In genomic region chr21:24290151-24290833, GRCh38 we compare ENCODE assay signal across 12 cellular contexts.
DNase-seq lines count a peak whose midpoint lies in the region; ATAC-seq lines count a peak whose summit lies in the region.
"Had no signal": no experiment of that assay in that cellular context is flagged by ENCODE, and none has a peak within 500 bp of the region (broad histone marks: within the 10 kb centered on the region; RNA-seq: fewer than 3 reads in every experiment).

No MANE protein-coding gene starts in this region.

- no peak overlapping the region for H3K9ac ChIP-seq in mesendoderm (ENCODE audit: low read length)

- no peak overlapping the region for H2AK5ac ChIP-seq in mesendoderm (ENCODE audit: low read length)

- no peak overlapping the region for H3K4me2 ChIP-seq in mesendoderm (ENCODE audit: low read length)

- peak overlapping the region; percentile 69 for H3K4me3 Mint-ChIP-seq in activated CD8-positive, alpha-beta T cell treated with anti-CD3 and anti-CD28 coated beads, Interleukin-2, amount 10 ng/mL, durations not matched to agents 7 days and 5 days
- H3K4me3 Mint-ChIP-seq: nephron had no signal

- no peaks in the 10 kb centered on the region for H3K36me3 Mint-ChIP-seq in activated CD8-positive, alpha-beta T cell treated with anti-CD3 and anti-CD28 coated beads, Interleukin-2, amount 10 ng/mL, durations not matched to agents 7 days and 5 days (ENCODE audit: low read depth)

- H3K79me2 ChIP-seq in mesendoderm (ENCODE audit: control insufficient read depth, insufficient read depth, low read length), result no peaks in the 10 kb centered on the region

- no peak overlapping the region for H3K4ac ChIP-seq in mesendoderm (ENCODE audit: low read depth, low read length)

- WGBS in mesendoderm (ENCODE audit: extremely low coverage, insufficient coverage, low lambda C conversion rate), result no CpG with 5 or more reads among the region's 6 CpGs

- no peaks in the 10 kb centered on the region for H3K4me1 ChIP-seq in mesendoderm (ENCODE audit: control insufficient read depth, low read depth, low read length)

- H3K27ac Mint-ChIP-seq in activated CD8-positive, alpha-beta T cell treated with anti-CD3 and anti-CD28 coated beads, Interleukin-2, amount 10 ng/mL, durations not matched to agents 7 days and 5 days, result peak overlapping the region; percentile 73
- H3K27ac Mint-ChIP-seq: nephron had no signal

- no peak overlapping the region for H2BK15ac ChIP-seq in mesendoderm (replicated peaks; ENCODE audit: low read depth)

- no peaks in the 10 kb centered on the region for H3K27me3 ChIP-seq in mesendoderm (ENCODE audit: insufficient read depth, low read length, poor library complexity)

- H2BK120ac ChIP-seq in mesendoderm (ENCODE audit: low read depth, low read length), result no peak overlapping the region

- DNase-seq in SHP77 treated with DMSO at 0.1 percent for 48 hours (lab: John Stamatoyannopoulos, UW), result peak; percentile 1
- no peak for DNase-seq in SHP77 (lab: John Stamatoyannopoulos, UW)
- peak; percentile 53 for DNase-seq in NCI-H1105 treated with DMSO at 0.1 percent for 48 hours (lab: John Stamatoyannopoulos, UW)
- peak; percentile 84 for DNase-seq in activated CD8-positive, alpha-beta T cell treated with anti-CD3 and anti-CD28 coated beads, Interleukin-2, amount 10 ng/mL, durations not matched to agents 7 days and 5 days
- peak; percentile 5 for DNase-seq in mesendoderm
- no peak for DNase-seq in AG08396 (ENCODE audit: low spot score)
- DNase-seq: ACHN, EL, small intestine had no signal

- H3K18ac ChIP-seq in mesendoderm (ENCODE audit: low read length), result no peak overlapping the region

- no peak overlapping the region for H3K27ac ChIP-seq in mesendoderm (ENCODE audit: low read depth, low read length)

- no peak overlapping the region for H2BK5ac ChIP-seq in mesendoderm (ENCODE audit: low read length)

- no peaks in the 10 kb centered on the region for H3K27me3 Mint-ChIP-seq in activated CD8-positive, alpha-beta T cell treated with anti-CD3 and anti-CD28 coated beads, Interleukin-2, amount 10 ng/mL, durations not matched to agents 7 days and 5 days (ENCODE audit: low read depth)

- POLR2A ChIA-PET in activated CD8-positive, alpha-beta T cell treated with anti-CD3 and anti-CD28 coated beads, Interleukin-2, amount 10 ng/mL, durations not matched to agents 7 days and 5 days (lab: Charles Lee), result interaction anchor here (0.6 kb wide), 1 partner anchor 86 kb away, joined by 3 read pairs; no protein-coding TSS in a partner anchor

- peaks cover 13% of the 10 kb centered on the region for H3K4me1 Mint-ChIP-seq in activated CD8-positive, alpha-beta T cell treated with anti-CD3 and anti-CD28 coated beads, Interleukin-2, amount 10 ng/mL, durations not matched to agents 7 days and 5 days (ENCODE audit: low read depth)
- H3K4me1 Mint-ChIP-seq: nephron had no signal

- no peaks in the 10 kb centered on the region for H3K9me3 Mint-ChIP-seq in activated CD8-positive, alpha-beta T cell treated with anti-CD3 and anti-CD28 coated beads, Interleukin-2, amount 10 ng/mL, durations not matched to agents 7 days and 5 days (ENCODE audit: insufficient read depth)

- no peak overlapping the region for H4K8ac ChIP-seq in mesendoderm (ENCODE audit: low read depth, low read length)

- no peak overlapping the region for H4K5ac ChIP-seq in mesendoderm (ENCODE audit: low read length)

- H3K79me1 ChIP-seq in mesendoderm (ENCODE audit: low read length), result no peaks in the 10 kb centered on the region

- peak; percentile 98 for ATAC-seq in activated CD8-positive, alpha-beta T cell treated with anti-CD3 and anti-CD28 coated beads, Interleukin-2, amount 10 ng/mL, durations not matched to agents 7 days and 5 days
- ATAC-seq in HG02840 (IDR thresholded peaks at IDR 0.05; ENCODE audit: low FRiP score, unreplicated experiment) (no peak), GM21529 (IDR thresholded peaks at IDR 0.05; ENCODE audit: unreplicated experiment) (no peak)

- CTCF ChIA-PET in activated CD8-positive, alpha-beta T cell treated with anti-CD3 and anti-CD28 coated beads, Interleukin-2, amount 10 ng/mL, durations not matched to agents 7 days and 5 days (lab: Charles Lee), result no interaction called here

- H3K23ac ChIP-seq in mesendoderm (ENCODE audit: low read length), result no peak overlapping the region

- no peaks in the 10 kb centered on the region for H3K36me3 ChIP-seq in mesendoderm (ENCODE audit: control insufficient read depth, insufficient read depth, low read length)

- H3K4me3 ChIP-seq in mesendoderm (ENCODE audit: low read length), result no peak overlapping the region

- H3K56ac ChIP-seq in mesendoderm (ENCODE audit: low read length), result no peak overlapping the region

Comparison
In these comparisons a context has a peak if more than half of its experiments do, and no peak if none do; other contexts are left out.
1. DNase-seq: peak in SHP77 treated with DMSO at 0.1 percent for 48 hours (single experiment), NCI-H1105 treated with DMSO at 0.1 percent for 48 hours (single experiment), activated CD8-positive, alpha-beta T cell treated with anti-CD3 and anti-CD28 coated beads, Interleukin-2, amount 10 ng/mL, durations not matched to agents 7 days and 5 days (single experiment) and mesendoderm (single experiment); none in SHP77 (0 of 2) and AG08396 (single experiment).